Comparison of ENCODE assay signal across 8 cellular contexts in genomic region chrX:13254076-13254785, GRCh38.
DNase-seq lines count a peak whose midpoint lies in the region; ATAC-seq and TF ChIP-seq lines count a peak whose summit lies in the region.

No MANE protein-coding gene starts in this region.

- in situ Hi-C loops in G401 (cut with HindIII; ENCODE audit: low sequenced_read_pairs) = no loop called here

- peak; percentile 30 for ATAC-seq in HG02610 (IDR thresholded peaks at IDR 0.05; ENCODE audit: unreplicated experiment)

- TF ChIP-seq CTCF in fibroblast of the aortic adventitia (IDR thresholded peaks at IDR 0.05; ENCODE audit: insufficient read depth, low read length) = no peak

- peak; percentile 5 for DNase-seq in activated CD4-positive, alpha-beta T cell treated with anti-CD3 and anti-CD28 coated beads for 48 hours
- no peak for DNase-seq in activated CD4-positive, alpha-beta T cell treated with anti-CD3 and anti-CD28 coated beads, Interleukin-2, amount 50 U/mL, for 1 hour
- DNase-seq in NOMO-1 treated with DMSO at 0.1 percent for 48 hours (lab: John Stamatoyannopoulos, UW; ENCODE audit: unreplicated experiment) = peak; percentile 75
- peak; percentile 31 for DNase-seq in fibroblast of the aortic adventitia (ENCODE audit: low read depth)
- no peak for DNase-seq in OCI-M2 (lab: John Stamatoyannopoulos, UW; ENCODE audit: unreplicated experiment)
- DNase-seq in G401 (ENCODE audit: low spot score) = no peak
- no peak for DNase-seq in midbrain (lab: John Stamatoyannopoulos, UW)

- H3K4me3 ChIP-seq in fibroblast of the aortic adventitia (ENCODE audit: low read depth, low read length) = no peak overlapping the region

Comparison
In these comparisons a context has a peak if more than half of its experiments do, and no peak if none do; other contexts are left out.
1. DNase-seq: peak in activated CD4-positive, alpha-beta T cell treated with anti-CD3 and anti-CD28 coated beads for 48 hours (single experiment), NOMO-1 treated with DMSO at 0.1 percent for 48 hours (single experiment) and fibroblast of the aortic adventitia (single experiment); none in activated CD4-positive, alpha-beta T cell treated with anti-CD3 and anti-CD28 coated beads, Interleukin-2, amount 50 U/mL, for 1 hour (single experiment), OCI-M2 (single experiment), G401 (single experiment) and midbrain (single experiment).